Comparison of ENCODE assay signal across 8 cellular contexts in the genomic region with DNA sequence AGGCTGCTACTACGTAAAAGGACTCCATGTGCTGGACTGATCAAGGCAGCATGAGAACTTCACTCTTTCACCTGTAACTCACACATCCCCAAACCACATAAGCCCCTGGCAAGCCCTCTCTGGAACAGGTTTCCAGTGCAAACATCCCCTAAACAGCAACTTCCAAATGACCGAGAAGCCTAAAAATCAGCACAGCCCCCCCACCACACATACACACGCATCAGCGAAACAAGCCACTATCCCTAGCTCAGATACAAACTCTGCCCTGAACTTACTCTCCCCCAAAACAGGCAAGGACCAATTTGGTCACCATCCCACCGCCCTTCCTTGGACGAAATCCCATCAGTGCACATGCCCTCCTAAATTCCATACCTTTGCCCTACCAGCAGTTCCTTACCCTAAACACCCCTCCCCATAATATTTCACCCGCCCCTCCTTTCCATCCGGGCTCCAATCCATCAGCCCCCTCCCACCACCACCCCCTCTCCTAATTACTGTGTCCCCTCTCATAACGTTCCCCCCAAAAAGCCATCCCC. TPM values are rescaled to one million over a fixed set of nuclear protein-coding genes. Genes with fewer than 3 reads are reported as not detected.
DNase-seq lines count a peak whose midpoint lies in the region; ATAC-seq, FAIRE-seq and TF ChIP-seq lines count a peak whose summit lies in the region.

No MANE protein-coding gene starts in this region.

- peak overlapping the region; percentile 98 for H3K14ac ChIP-seq in H1 (ENCODE audit: insufficient read length)

- H4K5ac ChIP-seq in H1 (ENCODE audit: insufficient read length, low read depth, low read length), result peak overlapping the region; percentile 81

- no peaks in the 10 kb centered on the region for H3K9me3 Mint-ChIP-seq in nephron progenitor cell

- H2AFZ ChIP-seq in SK-N-SH (ENCODE audit: low read depth) (peak overlapping the region; percentile 62), H1 (ENCODE audit: low read length) (no peak overlapping the region)

- peak overlapping the region; percentile 74 for H3K56ac ChIP-seq in H1 (replicated peaks; ENCODE audit: insufficient read length, low read depth, low read length)

- H3K18ac ChIP-seq in H1 (ENCODE audit: extremely low read depth, low read length), result peak overlapping the region; percentile 95

- peaks cover 48% of the 10 kb centered on the region for H3K4me1 Mint-ChIP-seq in nephron progenitor cell

- no peaks in the 10 kb centered on the region for H3K9me2 ChIP-seq in SK-N-SH

- H3K27me3 ChIP-seq in SK-N-SH (ENCODE audit: insufficient read depth) (no peaks in the 10 kb centered on the region), H1 (replicated peaks in 1 of 4; ENCODE audit: control insufficient read depth in 3 of 4, extremely low read depth in 1 of 4, insufficient read depth in 3 of 4, low read length in 3 of 4) (no peaks in the 10 kb centered on the region)

- H2AK5ac ChIP-seq in H1 (ENCODE audit: low read depth, low read length), result peak overlapping the region; percentile 91; the same call in 1 of the 2 replicates

- peaks cover 11 to 29% of the 10 kb centered on the region in 2 experiments for H3K36me3 ChIP-seq in SK-N-SH (replicated peaks in 1 of 2; ENCODE audit: control insufficient read depth in 1 of 2, insufficient read depth in 2 of 2, low read length in 1 of 2)
- H3K36me3 ChIP-seq in H1 (ENCODE audit: control insufficient read depth in 2 of 4, insufficient read depth in 4 of 4, low read length in 3 of 4), result peaks cover 5 to 26% (median 16%) of the 10 kb centered on the region in 4 experiments; a peak in 6 of 8 replicates

- no peaks in the 10 kb centered on the region for H3K27me3 Mint-ChIP-seq in nephron progenitor cell (ENCODE audit: low read depth, poor library complexity)

- peak overlapping the region; percentile 63 for H3K4ac ChIP-seq in H1 (replicated peaks; ENCODE audit: insufficient read length, low read depth, low read length)

- peaks cover 29% of the 10 kb centered on the region for H4K20me1 ChIP-seq in SK-N-SH (ENCODE audit: insufficient read depth)
- H4K20me1 ChIP-seq in H1 (replicated peaks in 1 of 2; ENCODE audit: control insufficient read depth in 1 of 2, insufficient read depth in 2 of 2, low read length in 2 of 2), result peaks cover 0 to 2% of the 10 kb centered on the region in 2 experiments

- CTCF ChIA-PET in SK-N-SH (lab: Yijun Ruan, JAX), result interaction anchor here (0.7 to 1.6 kb wide), 4 partner anchors 18 to 59 kb away, joined by 3 to 6 read pairs (median 4); a partner anchor contains a TSS
- CTCF ChIA-PET in H1 (lab: Charles Lee; ENCODE audit: partially characterized antibody), result interaction anchor here (1.1 to 2.2 kb wide), 5 partner anchors 18 to 52 kb away, joined by 3 to 8 read pairs (median 6); no protein-coding TSS in a partner anchor

- H3K4me2 ChIP-seq in SK-N-SH (peak overlapping the region; percentile 83), H1 (ENCODE audit: insufficient read depth in 1 of 2, low read depth in 2 of 2, low read length in 2 of 2) (peak overlapping the region; percentile 93 to 98)

- peaks cover 36% of the 10 kb centered on the region for H3K36me3 Mint-ChIP-seq in nephron progenitor cell (ENCODE audit: low read depth)

- no peaks in the 10 kb centered on the region for H3K79me1 ChIP-seq in H1 (ENCODE audit: low read depth, low read length)

- H3K4me3 ChIP-seq in SK-N-SH (ENCODE audit: low read depth in 2 of 2, low read length in 1 of 2) (peak overlapping the region; percentile 69 to 70), H1 (ENCODE audit: extremely low read depth in 1 of 4, insufficient read depth in 2 of 4, low read depth in 3 of 4, low read length in 4 of 4) (peak overlapping the region; percentile 89 to 99 (median 97))

- peak overlapping the region; percentile 97; the same call in 1 of the 2 replicates for H4K8ac ChIP-seq in H1 (ENCODE audit: extremely low read depth, insufficient read depth, low read length)

- no peaks in the 10 kb centered on the region for H3K9me3 ChIP-seq in SK-N-SH
- H3K9me3 ChIP-seq in H1 (ENCODE audit: insufficient read depth in 2 of 2, low read depth in 1 of 2, low read length in 1 of 2), result no peaks in the 10 kb centered on the region

- ATAC-seq in HG02798 (IDR thresholded peaks at IDR 0.05; ENCODE audit: poor library complexity, unreplicated experiment), result no peak
- ATAC-seq in HG02763 (IDR thresholded peaks at IDR 0.05; ENCODE audit: unreplicated experiment), result no peak
- ATAC-seq in GM21529 (IDR thresholded peaks at IDR 0.05; ENCODE audit: unreplicated experiment), result no peak

- no peak overlapping the region for H2BK12ac ChIP-seq in H1 (ENCODE audit: low read depth, low read length)

- H3F3A ChIP-seq in SK-N-SH (replicated peaks; ENCODE audit: insufficient read depth), result peaks cover 26% of the 10 kb centered on the region

- H3K27ac ChIP-seq in SK-N-SH (ENCODE audit: low read depth in 2 of 2, low read length in 1 of 2), result peak overlapping the region; percentile 92 to 98
- H3K27ac ChIP-seq in H1 (ENCODE audit: low read depth, low read length), result peak overlapping the region; percentile 96

- H3K79me2 ChIP-seq in SK-N-SH (ENCODE audit: insufficient read depth) (peaks cover 61% of the 10 kb centered on the region), H1 (ENCODE audit: control insufficient read depth in 1 of 2, insufficient read depth in 2 of 2, low read length in 2 of 2) (peaks cover 31 to 53% of the 10 kb centered on the region in 2 experiments)

- H2BK5ac ChIP-seq in H1 (ENCODE audit: low read depth, low read length), result peak overlapping the region; percentile 95

- H2BK120ac ChIP-seq in H1 (replicated peaks; ENCODE audit: low read depth, low read length), result no peak overlapping the region

- H4K91ac ChIP-seq in H1 (replicated peaks; ENCODE audit: insufficient read length, low read length), result no peak overlapping the region

- H3K23me2 ChIP-seq in H1 (ENCODE audit: low read depth, low read length), result peaks cover 7% of the 10 kb centered on the region

- POLR2A ChIA-PET in SK-N-SH (lab: Yijun Ruan, JAX) (interaction anchor here (0.6 to 1.9 kb wide), 7 partner anchors 13 to 370 kb away, joined by 3 to 8 read pairs (median 4); a partner anchor contains a TSS), H1 (lab: Charles Lee; ENCODE audit: partially characterized antibody) (interaction anchor here (0.7 to 2.3 kb wide), 37 partner anchors 9 to 1478 kb away, joined by 3 to 23 read pairs (median 5); a partner anchor contains a TSS)

- peak overlapping the region; percentile 6 for H3K23ac ChIP-seq in H1 (ENCODE audit: insufficient read length)

- TF ChIP-seq CTCF in SK-N-SH (IDR thresholded peaks at IDR 0.05) (no peak), H1 (IDR thresholded peaks at IDR 0.05; ENCODE audit: control extremely low read depth in 1 of 3, insufficient read depth in 1 of 3, low read depth in 1 of 3, low read length in 3 of 3) (no peak), nephron progenitor cell (IDR thresholded peaks at IDR 0.05) (no peak)

- peak overlapping the region; percentile 97 for H3K4me3 Mint-ChIP-seq in nephron progenitor cell

- FAIRE-seq in GM19239 (lab: Jason Lieb, UNC) (peak; percentile 40), H1 (lab: Jason Lieb, UNC) (no peak)

- H2BK20ac ChIP-seq in H1 (ENCODE audit: low read length), result no peak overlapping the region

- H3K4me1 ChIP-seq in SK-N-SH (ENCODE audit: control insufficient read depth in 1 of 2, insufficient read depth in 2 of 2, low read depth in 1 of 2, low read length in 1 of 2) (peaks cover 4 to 13% of the 10 kb centered on the region in 2 experiments; a peak in 3 of 4 replicates), H1 (replicated peaks in 1 of 4; ENCODE audit: control insufficient read depth in 3 of 4, insufficient read depth in 4 of 4, low read length in 3 of 4) (peaks cover 0 to 2% (median under 1%) of the 10 kb centered on the region in 4 experiments; a peak in 2 of 7 replicates)

- DNase-seq in GM19239 (ENCODE audit: insufficient read length, low spot score) (no peak), SK-N-SH (no peak), H1 (ENCODE audit: low read depth in 1 of 2, low spot score in 2 of 2) (no peak), nephron progenitor cell (no peak), ureter (ENCODE audit: low spot score) (no peak)

- no peak for TF ChIP-seq POLR2A in H1 (IDR thresholded peaks at IDR 0.05; ENCODE audit: control extremely low read depth in 1 of 2, low read depth in 2 of 2, low read length in 2 of 2)

- no peak overlapping the region for H2BK15ac ChIP-seq in H1 (ENCODE audit: low read length)

- peak overlapping the region; percentile 95 for H3K9ac ChIP-seq in SK-N-SH
- peak overlapping the region; percentile 87 to 94 (median 91) for H3K9ac ChIP-seq in H1 (replicated peaks in 1 of 4; ENCODE audit: extremely low read depth in 1 of 4, low read depth in 3 of 4, low read length in 3 of 4)

- 1% methylated on average over 9 of the region's 9 CpGs for WGBS in SK-N-SH (ENCODE audit: low lambda C conversion rate)
- WGBS in H1 (ENCODE audit: extremely low coverage in 1 of 2, insufficient coverage in 1 of 2, insufficient read length in 1 of 2, insufficient replicate concordance in 2 of 2, low coverage in 1 of 2, low lambda C conversion rate in 2 of 2, missing lambda C conversion rate in 1 of 2), 2 experiments, result 1% methylated on average over 9 of the region's 9 CpGs; no CpG with 5 or more reads in 1 of the 2 experiments

- TF ChIP-seq EP300 in SK-N-SH (IDR thresholded peaks at IDR 0.05; ENCODE audit: borderline replicate concordance in 1 of 2, low read depth in 1 of 2, low read length in 1 of 2) (no peak), H1 (IDR thresholded peaks at IDR 0.05; ENCODE audit: borderline replicate concordance in 1 of 2, low read depth in 2 of 2, low read length in 2 of 2) (no peak)

- peak overlapping the region; percentile 98 for H3K27ac Mint-ChIP-seq in nephron progenitor cell

- TF ChIP-seq RAD21 in SK-N-SH (IDR thresholded peaks at IDR 0.05; ENCODE audit: low read length) (no peak), H1 (IDR thresholded peaks at IDR 0.05 in 1 of 2, conservative IDR thresholded peaks at IDR 0.05 in 1 of 2; ENCODE audit: low read depth in 2 of 2, low read length in 2 of 2) (no peak)

RNA-seq across cellular contexts. Expression of a gene that starts 0.7 kb away (rescaled TPM):
- polyA plus RNA-seq in SK-N-SH (2012; rRNA removed) (26.6 and 31.3 TPM in 2 replicates), H1 (2011; rRNA removed) (51.6 and 69.8 TPM in 2 replicates)
- polyA plus RNA-seq in SK-N-SH (2012; cell fraction: cytosol; rRNA removed), result 33.4 and 36.1 TPM in 2 replicates
- 14.7 and 23.4 TPM in 2 replicates for polyA plus RNA-seq in SK-N-SH (2012; cell fraction: nucleus; rRNA removed)
- total RNA-seq in H1 (2021; fragmentation: NEBNext Ultra II Directional; extraction: Animal tissue kit (Norgen Biotek cat#: 25700)), result 118 and 142 TPM in 2 replicates
- 57.3 TPM for polyA plus RNA-seq in H1 (2011; cell fraction: cytosol; rRNA removed)
- polyA plus RNA-seq in H1 (2011; cell fraction: nucleus; rRNA removed), result 31.1 TPM
- 59.4 to 75.6 TPM (median 69.7 TPM) in 4 replicates for polyA plus RNA-seq in H1 (2012, experiment 1 of 2)
- 76.0 TPM for polyA plus RNA-seq in H1 (2012, experiment 2 of 2)
- polyA plus RNA-seq in H1 (2013, experiment 1 of 2), result 126 TPM
- polyA plus RNA-seq in H1 (2013, experiment 2 of 2), result 129 TPM
- 83.5 and 95.8 TPM in 2 replicates for polyA minus RNA-seq in H1 (2011; rRNA and poly(A)+ RNA removed)
- 54.6 TPM for polyA minus RNA-seq in H1 (2011; cell fraction: cytosol; rRNA and poly(A)+ RNA removed)
- 32.1 TPM for polyA minus RNA-seq in H1 (2011; cell fraction: nucleus; rRNA and poly(A)+ RNA removed)
- total RNA-seq in ureter, result 62.5 TPM

RNA-seq across cellular contexts. Expression of a gene that starts 4.8 kb away (rescaled TPM):
- 158 and 166 TPM in 2 replicates for polyA plus RNA-seq in SK-N-SH (2012; rRNA removed)
- 87.1 and 148 TPM in 2 replicates for polyA plus RNA-seq in SK-N-SH (2012; cell fraction: cytosol; rRNA removed)
- 45.7 and 77.2 TPM in 2 replicates for polyA plus RNA-seq in SK-N-SH (2012; cell fraction: nucleus; rRNA removed)
- total RNA-seq in H1 (2021; fragmentation: NEBNext Ultra II Directional; extraction: Animal tissue kit (Norgen Biotek cat#: 25700)), result 104 and 114 TPM in 2 replicates
- 343 and 436 TPM in 2 replicates for polyA plus RNA-seq in H1 (2011; rRNA removed)
- 191 TPM for polyA plus RNA-seq in H1 (2011; cell fraction: cytosol; rRNA removed)
- 198 TPM for polyA plus RNA-seq in H1 (2011; cell fraction: nucleus; rRNA removed)
- 143 to 233 TPM (median 204 TPM) in 4 replicates for polyA plus RNA-seq in H1 (2012, experiment 1 of 2)
- polyA plus RNA-seq in H1 (2012, experiment 2 of 2), result 249 TPM
- polyA plus RNA-seq in H1 (2013, experiment 1 of 2), result 394 TPM
- 451 TPM for polyA plus RNA-seq in H1 (2013, experiment 2 of 2)
- 132 and 168 TPM in 2 replicates for polyA minus RNA-seq in H1 (2011; rRNA and poly(A)+ RNA removed)
- polyA minus RNA-seq in H1 (2011; cell fraction: cytosol; rRNA and poly(A)+ RNA removed), result 151 TPM
- 96.9 TPM for polyA minus RNA-seq in H1 (2011; cell fraction: nucleus; rRNA and poly(A)+ RNA removed)
- total RNA-seq in ureter, result 76.2 TPM

RNA-seq across cellular contexts. Expression of a gene that starts 51.0 kb away (rescaled TPM):
- 62.9 and 63.6 TPM in 2 replicates for polyA plus RNA-seq in SK-N-SH (2012; rRNA removed)
- 47.9 and 50.2 TPM in 2 replicates for polyA plus RNA-seq in SK-N-SH (2012; cell fraction: cytosol; rRNA removed)
- polyA plus RNA-seq in SK-N-SH (2012; cell fraction: nucleus; rRNA removed), result 34.5 and 37.9 TPM in 2 replicates
- 16.1 and 20.9 TPM in 2 replicates for total RNA-seq in H1 (2021; fragmentation: NEBNext Ultra II Directional; extraction: Animal tissue kit (Norgen Biotek cat#: 25700))
- 44.7 and 55.6 TPM in 2 replicates for polyA plus RNA-seq in H1 (2011; rRNA removed)
- 54.3 TPM for polyA plus RNA-seq in H1 (2011; cell fraction: cytosol; rRNA removed)
- 44.7 TPM for polyA plus RNA-seq in H1 (2011; cell fraction: nucleus; rRNA removed)
- polyA plus RNA-seq in H1 (2012, experiment 1 of 2), result 23.2 to 36.4 TPM (median 32.3 TPM) in 4 replicates
- polyA plus RNA-seq in H1 (2012, experiment 2 of 2), result 27.4 TPM
- 23.1 TPM for polyA plus RNA-seq in H1 (2013, experiment 1 of 2)
- 24.7 TPM for polyA plus RNA-seq in H1 (2013, experiment 2 of 2)
- polyA minus RNA-seq in H1 (2011; rRNA and poly(A)+ RNA removed), result 35.1 and 40.3 TPM in 2 replicates
- polyA minus RNA-seq in H1 (2011; cell fraction: cytosol; rRNA and poly(A)+ RNA removed), result 21.0 TPM
- polyA minus RNA-seq in H1 (2011; cell fraction: nucleus; rRNA and poly(A)+ RNA removed), result 20.2 TPM
- 20.3 TPM for total RNA-seq in ureter

RNA-seq across cellular contexts. Expression of a gene that starts 57.7 kb away (rescaled TPM):
- 19.0 and 21.0 TPM in 2 replicates for polyA plus RNA-seq in SK-N-SH (2012; rRNA removed)
- 6.4 and 12.2 TPM in 2 replicates for polyA plus RNA-seq in SK-N-SH (2012; cell fraction: cytosol; rRNA removed)
- 32.3 and 34.8 TPM in 2 replicates for polyA plus RNA-seq in SK-N-SH (2012; cell fraction: nucleus; rRNA removed)
- total RNA-seq in H1 (2021; fragmentation: NEBNext Ultra II Directional; extraction: Animal tissue kit (Norgen Biotek cat#: 25700)), result 48.5 and 54.0 TPM in 2 replicates
- polyA plus RNA-seq in H1 (2011; rRNA removed), result 54.4 and 79.2 TPM in 2 replicates
- polyA plus RNA-seq in H1 (2011; cell fraction: cytosol; rRNA removed), result 78.3 TPM
- 103 TPM for polyA plus RNA-seq in H1 (2011; cell fraction: nucleus; rRNA removed)
- polyA plus RNA-seq in H1 (2012, experiment 1 of 2), result 31.8 to 62.6 TPM (median 53.9 TPM) in 4 replicates
- polyA plus RNA-seq in H1 (2012, experiment 2 of 2), result 44.0 TPM
- polyA plus RNA-seq in H1 (2013, experiment 1 of 2), result 23.8 TPM
- 23.7 TPM for polyA plus RNA-seq in H1 (2013, experiment 2 of 2)
- polyA minus RNA-seq in H1 (2011; rRNA and poly(A)+ RNA removed), result 77.4 and 115 TPM in 2 replicates
- 41.8 TPM for polyA minus RNA-seq in H1 (2011; cell fraction: cytosol; rRNA and poly(A)+ RNA removed)
- 57.9 TPM for polyA minus RNA-seq in H1 (2011; cell fraction: nucleus; rRNA and poly(A)+ RNA removed)
- total RNA-seq in ureter, result 36.3 TPM
